13 cellular contexts compared by ENCODE assay signal in the genomic region with DNA sequence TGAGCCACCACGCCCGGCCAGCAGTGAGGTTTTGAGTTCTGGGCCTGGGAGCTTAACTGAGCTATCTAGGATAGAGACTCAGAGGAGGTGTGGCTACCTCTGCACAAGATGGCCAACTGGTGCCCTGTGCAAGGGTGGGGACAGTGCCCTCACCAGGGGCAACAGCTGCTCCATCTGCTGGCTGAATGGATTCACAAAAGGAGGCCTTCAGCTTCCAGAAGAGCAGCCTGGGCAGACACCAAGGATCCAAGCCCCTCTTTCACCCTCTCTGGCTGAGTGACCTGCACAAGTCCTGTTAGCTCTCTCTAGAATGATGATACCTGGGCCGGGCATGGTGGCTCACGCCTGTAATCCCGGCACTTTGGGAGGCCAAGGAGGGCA. TPM values are rescaled to one million over a fixed set of nuclear protein-coding genes. Genes with fewer than 3 reads are reported as not detected.
DNase-seq lines count a peak whose midpoint lies in the region; ATAC-seq, FAIRE-seq and TF ChIP-seq lines count a peak whose summit lies in the region.
"Had no signal": no experiment of that assay in that cellular context is flagged by ENCODE, and none has a peak within 500 bp of the region (broad histone marks: within the 10 kb centered on the region; RNA-seq: fewer than 3 reads in every experiment).

No MANE protein-coding gene starts in this region.

- no peak overlapping the region for H3K4me3 Mint-ChIP-seq in naive thymus-derived CD4-positive, alpha-beta T cell
- H3K4me3 Mint-ChIP-seq: HFFc6 had no signal

- H3K9me3 Mint-ChIP-seq in naive thymus-derived CD4-positive, alpha-beta T cell = peaks cover 0 to 1% (median 0%) of the 10 kb centered on the region in 11 donors
- H3K9me3 Mint-ChIP-seq: HFFc6 had no signal

- peak; percentile 46 for TF ChIP-seq CTCF in Loucy (conservative IDR thresholded peaks at IDR 0.05; ENCODE audit: low read length)
- TF ChIP-seq CTCF in GM12878 (IDR thresholded peaks at IDR 0.05 in 2 of 3, conservative IDR thresholded peaks at IDR 0.05 in 1 of 3; ENCODE audit: control insufficient read depth in 2 of 3, extremely low read depth in 1 of 3, insufficient read depth in 1 of 3, low read depth in 3 of 3, low read length in 3 of 3) = no peak

- peaks cover 19% of the 10 kb centered on the region for H3K4me1 ChIP-seq in Loucy (ENCODE audit: insufficient read depth, low read length, poor library complexity, severe bottlenecking)
- no peaks in the 10 kb centered on the region; the same call in 1 of the 2 replicates for H3K4me1 ChIP-seq in GM12878 (ENCODE audit: control insufficient read depth, insufficient read depth, low read length)
- H3K4me1 ChIP-seq in naive thymus-derived CD4-positive, alpha-beta T cell (ENCODE audit: control insufficient read depth in 2 of 2, insufficient read depth in 2 of 2, low read length in 2 of 2) = no peaks in the 10 kb centered on the region
- H3K4me1 ChIP-seq: thyroid gland had no signal

- TF ChIP-seq POLR2A in GM12878 (IDR thresholded peaks at IDR 0.05; ENCODE audit: low read depth, low read length) = no peak

- no peaks in the 10 kb centered on the region for H3K9me2 ChIP-seq in Loucy (replicated peaks; ENCODE audit: low read depth, low read length)

- no peak for TF ChIP-seq RAD21 in GM12878 (IDR thresholded peaks at IDR 0.05; ENCODE audit: insufficient read depth, low read depth, low read length)

- in situ Hi-C loops in GM12878 (cut with MboI) = no loop called here

- H3K9ac ChIP-seq in Loucy (ENCODE audit: low read depth, low read length, poor library complexity, severe bottlenecking) = peak overlapping the region; percentile 28
- H3K9ac ChIP-seq in GM12878 (ENCODE audit: control insufficient read depth, insufficient read depth, low read length) = no peak overlapping the region

- SMC1A ChIA-PET in GM12878 (lab: Charles Lee; ENCODE audit: uncharacterized antibody, unreplicated experiment) = no interaction called here

- H4K20me1 ChIP-seq in Loucy (ENCODE audit: insufficient read depth, low read length, poor library complexity, severe bottlenecking) = no peaks in the 10 kb centered on the region
- no peaks in the 10 kb centered on the region for H4K20me1 ChIP-seq in GM12878 (ENCODE audit: control insufficient read depth, insufficient read depth)

- peak overlapping the region; percentile 65 for H3K4me2 ChIP-seq in Loucy (ENCODE audit: low read depth, low read length, poor library complexity, severe bottlenecking)
- no peak overlapping the region for H3K4me2 ChIP-seq in GM12878 (ENCODE audit: control insufficient read depth, insufficient read depth)

- H3K36me3 Mint-ChIP-seq in naive thymus-derived CD4-positive, alpha-beta T cell = peaks cover 7 to 40% (median 20%) of the 10 kb centered on the region in 5 donors

- no peak for FAIRE-seq in GM12878 (lab: Jason Lieb, UNC)

- POLR2A ChIA-PET in GM12878 (lab: Charles Lee) = interaction anchor here (0.6 kb wide), 1 partner anchor 1309 kb away, joined by 7 read pairs; no protein-coding TSS in a partner anchor
- POLR2A ChIA-PET in naive thymus-derived CD4-positive, alpha-beta T cell (lab: Charles Lee) = no interaction called here

- H3K9me3 ChIP-seq in Loucy (ENCODE audit: insufficient read depth, low read depth, low read length) (no peaks in the 10 kb centered on the region), GM12878 (replicated peaks; ENCODE audit: control insufficient read depth, insufficient read depth, low read length) (no peaks in the 10 kb centered on the region)
- no peaks in the 10 kb centered on the region for H3K9me3 ChIP-seq in naive thymus-derived CD4-positive, alpha-beta T cell (ENCODE audit: control insufficient read depth in 2 of 3, low read length in 3 of 3)
- H3K9me3 ChIP-seq: thyroid gland had no signal

- H3K27me3 ChIP-seq in Loucy (ENCODE audit: insufficient read depth, low read length, poor library complexity, severe bottlenecking) (no peaks in the 10 kb centered on the region), GM12878 (replicated peaks in 1 of 2; ENCODE audit: control insufficient read depth in 2 of 2, insufficient read depth in 2 of 2, low read length in 1 of 2) (no peaks in the 10 kb centered on the region)
- no peaks in the 10 kb centered on the region for H3K27me3 ChIP-seq in naive thymus-derived CD4-positive, alpha-beta T cell (ENCODE audit: control insufficient read depth in 2 of 2, insufficient read depth in 2 of 2, low read length in 2 of 2)
- H3K27me3 ChIP-seq: thyroid gland had no signal

- CTCF ChIA-PET in GM12878 (lab: Yijun Ruan, JAX) = no interaction called here
- CTCF ChIA-PET in naive thymus-derived CD4-positive, alpha-beta T cell (lab: Charles Lee) = interaction anchor here (0.6 kb wide), 1 partner anchor 35 kb away, joined by 3 read pairs; no protein-coding TSS in a partner anchor

- no peak overlapping the region for H2AFZ ChIP-seq in Loucy (ENCODE audit: low read length)
- H2AFZ ChIP-seq in GM12878 (ENCODE audit: control insufficient read depth, low read depth, low read length) = no peak overlapping the region

- peak overlapping the region; percentile 37 for H3K4me3 ChIP-seq in Loucy (ENCODE audit: low read length, poor library complexity, severe bottlenecking)
- no peak overlapping the region for H3K4me3 ChIP-seq in GM12878
- H3K4me3 ChIP-seq in naive thymus-derived CD4-positive, alpha-beta T cell (ENCODE audit: low read length) = no peak overlapping the region
- H3K4me3 ChIP-seq: thyroid gland had no signal

- H3K36me3 ChIP-seq in Loucy (ENCODE audit: insufficient read depth, low read length) (peaks cover 8% of the 10 kb centered on the region; the same call in 1 of the 2 replicates), GM12878 (ENCODE audit: control insufficient read depth in 2 of 2, insufficient read depth in 2 of 2, low read length in 1 of 2) (peaks cover 0 to 1% of the 10 kb centered on the region in 2 experiments; a peak in 1 of 4 replicates)
- peaks cover 0 to 36% (median 4%) of the 10 kb centered on the region in 3 experiments for H3K36me3 ChIP-seq in naive thymus-derived CD4-positive, alpha-beta T cell (ENCODE audit: control insufficient read depth in 2 of 3, insufficient read depth in 3 of 3, low read length in 3 of 3)
- H3K36me3 ChIP-seq: thyroid gland had no signal

- intact Hi-C loops in GM12878 (cut with micrococcal nuclease; ENCODE audit: unreplicated experiment) = no loop called here
- intact Hi-C loops in naive thymus-derived CD4-positive, alpha-beta T cell (cut with micrococcal nuclease) = no loop called here

- H3K79me2 ChIP-seq in Loucy (ENCODE audit: insufficient read depth, low read length) (no peaks in the 10 kb centered on the region), GM12878 (ENCODE audit: control insufficient read depth, insufficient read depth, low read length) (no peaks in the 10 kb centered on the region)

- 0 out of 3 replicates have a peak, but pooled peaks have one; percentile 20 for ATAC-seq in GM12878
- ATAC-seq in naive thymus-derived CD4-positive, alpha-beta T cell = peak; percentile 33

- TF ChIP-seq EP300 in GM12878 (IDR thresholded peaks at IDR 0.05; ENCODE audit: borderline replicate concordance in 1 of 2, control insufficient read depth in 1 of 2, low read depth in 2 of 2, low read length in 2 of 2) = no peak

- peaks cover 17 to 20% (median 18%) of the 10 kb centered on the region in 7 donors for H3K4me1 Mint-ChIP-seq in naive thymus-derived CD4-positive, alpha-beta T cell

- H3K27ac Mint-ChIP-seq in naive thymus-derived CD4-positive, alpha-beta T cell = no peak overlapping the region
- H3K27ac Mint-ChIP-seq: HFFc6 had no signal

- WGBS in GM12878 (ENCODE audit: insufficient coverage, insufficient replicate concordance, low lambda C conversion rate, missing lambda C conversion rate) = 99% methylated on average over 5 of the region's 5 CpGs

- no peaks in the 10 kb centered on the region for H3K27me3 Mint-ChIP-seq in naive thymus-derived CD4-positive, alpha-beta T cell

- no peak overlapping the region for H3K27ac ChIP-seq in GM12878 (ENCODE audit: control insufficient read depth, insufficient read depth)
- no peak overlapping the region for H3K27ac ChIP-seq in naive thymus-derived CD4-positive, alpha-beta T cell (ENCODE audit: low read depth, low read length)
- H3K27ac ChIP-seq: thyroid gland had no signal

- no peaks in the 10 kb centered on the region for H3F3A ChIP-seq in Loucy (ENCODE audit: low read depth)

- RAD21 ChIA-PET in GM12878 (lab: Charles Lee; ENCODE audit: unreplicated experiment) = no interaction called here

- BruUV-seq in GM12878 (replicated peaks; lab: Mats Ljungman, UMichigan) = no TSS peak

- DNase-seq in NCI-H526 (lab: John Stamatoyannopoulos, UW) = peak; percentile 12 to 37
- no peak for DNase-seq in NCI-H526 treated with DMSO at 0.1 percent for 48 hours (lab: John Stamatoyannopoulos, UW)
- no peak for DNase-seq in GM12878 (ENCODE audit: low read depth, low spot score)
- DNase-seq in naive thymus-derived CD4-positive, alpha-beta T cell = no peak
- no peak for DNase-seq in NCI-H446 treated with DMSO at 0.1 percent for 48 hours (lab: John Stamatoyannopoulos, UW)
- DNase-seq in NCI-H187 treated with DMSO at 0.1 percent for 48 hours (lab: John Stamatoyannopoulos, UW) = no peak
- no peak for DNase-seq in medulla oblongata (ENCODE audit: extremely low spot score)
- DNase-seq: activated T-cell treated with anti-CD3 and anti-CD28 coated beads for 4 hours, HFFc6, hippocampal formation, NCI-H345, thyroid gland had no signal

RNA-seq across cellular contexts. Expression of a gene that starts 33.5 kb away (rescaled TPM):
- 0.37 TPM in 1 of 2 replicates, not detected in the other for total RNA-seq in GM12878 (2013; cell fraction: nucleolus; rRNA removed)
- 0.11 TPM in 1 of 2 replicates, not detected in the other for total RNA-seq in GM12878 (2014; rRNA removed)
- not detected in 2 replicates for total RNA-seq in GM12878 (2014; rRNA removed; fragmentation: Illumina TruSeq; extraction: Trizol)
- total RNA-seq in GM12878 (2021) = 0.08 and 0.38 TPM in 2 replicates
- polyA plus RNA-seq in GM12878 (2011; ENCODE audit: low read depth) = 0.12 TPM
- 0.04 and 0.08 TPM in 2 replicates for polyA plus RNA-seq in GM12878 (2011; rRNA removed)
- 0.04 and 0.12 TPM in 2 replicates for polyA plus RNA-seq in GM12878 (2011; cell fraction: cytosol; rRNA removed)
- polyA plus RNA-seq in GM12878 (2011; cell fraction: nucleus; rRNA removed) = 1.0 and 1.1 TPM in 2 replicates
- 0.51 and 0.70 TPM in 2 replicates for polyA plus RNA-seq in GM12878 (2012)
- polyA plus RNA-seq in GM12878 (2014; fragmentation: Illumina TruSeq; extraction: Trizol) = not detected in 2 replicates
- not detected for polyA plus RNA-seq in GM12878 (2014; fragmentation: Nextera tagmentation; extraction: Ambion mirVana)
- 0.17 and 0.48 TPM in 2 replicates for polyA plus RNA-seq in GM12878 (2014; rRNA removed)
- polyA plus RNA-seq in GM12878 (2016; fragmentation: Nextera tagmentation; extraction: Ambion mirVana) = under 1 TPM in 1 of 2 experiments, not detected in 1; 0.11 TPM
- polyA minus RNA-seq in GM12878 (2011; rRNA and poly(A)+ RNA removed) = not detected in 2 replicates
- not detected in 2 replicates for polyA minus RNA-seq in GM12878 (2011; cell fraction: cytosol; rRNA and poly(A)+ RNA removed)
- not detected in 2 replicates for polyA minus RNA-seq in GM12878 (2011; cell fraction: nucleus; rRNA and poly(A)+ RNA removed)
- 1 to 10 TPM in 3 of 5 experiments, under 1 TPM in 2; 0.46 to 3.9 (median 1.9) TPM for total RNA-seq in naive thymus-derived CD4-positive, alpha-beta T cell
- not detected for polyA plus RNA-seq in naive thymus-derived CD4-positive, alpha-beta T cell

RNA-seq across cellular contexts. Expression of a gene that starts 37.6 kb away (rescaled TPM):
- total RNA-seq in GM12878 (2013; cell fraction: nucleolus; rRNA removed) = 187 and 240 TPM in 2 replicates
- total RNA-seq in GM12878 (2014; rRNA removed) (17.3 and 20.3 TPM in 2 replicates), GM12878 (2014; rRNA removed; fragmentation: Illumina TruSeq; extraction: Trizol) (11.7 and 13.5 TPM in 2 replicates), GM12878 (2021) (16.7 and 23.2 TPM in 2 replicates)
- 14.0 TPM for polyA plus RNA-seq in GM12878 (2011; ENCODE audit: low read depth)
- polyA plus RNA-seq in GM12878 (2011; rRNA removed) (25.3 and 42.2 TPM in 2 replicates), GM12878 (2014; fragmentation: Illumina TruSeq; extraction: Trizol) (14.2 and 18.9 TPM in 2 replicates), GM12878 (2014; fragmentation: Nextera tagmentation; extraction: Ambion mirVana) (under 1 TPM; 0.15 to 0.27 TPM), GM12878 (2014; rRNA removed) (28.1 and 30.7 TPM in 2 replicates), GM12878 (2016; fragmentation: Nextera tagmentation; extraction: Ambion mirVana) (10 to 100 TPM; 10.0 to 12.6 TPM)
- 37.1 and 42.6 TPM in 2 replicates for polyA plus RNA-seq in GM12878 (2011; cell fraction: cytosol; rRNA removed)
- polyA plus RNA-seq in GM12878 (2011; cell fraction: nucleus; rRNA removed) = 377 and 471 TPM in 2 replicates
- polyA plus RNA-seq in GM12878 (2012) = 37.9 and 41.3 TPM in 2 replicates
- polyA minus RNA-seq in GM12878 (2011; rRNA and poly(A)+ RNA removed) = 69.2 and 114 TPM in 2 replicates
- polyA minus RNA-seq in GM12878 (2011; cell fraction: cytosol; rRNA and poly(A)+ RNA removed) = 15.9 and 17.0 TPM in 2 replicates
- 122 and 142 TPM in 2 replicates for polyA minus RNA-seq in GM12878 (2011; cell fraction: nucleus; rRNA and poly(A)+ RNA removed)
- total RNA-seq in naive thymus-derived CD4-positive, alpha-beta T cell = 100 to 1,000 TPM in 3 of 5 experiments, 10 to 100 TPM in 2; 66.5 to 252 (median 105) TPM
- 1 to 10 TPM; 4.8 to 8.3 TPM for polyA plus RNA-seq in naive thymus-derived CD4-positive, alpha-beta T cell

RNA-seq across cellular contexts. Expression of a gene that starts 57.8 kb away (rescaled TPM):
- 6.2 and 10.1 TPM in 2 replicates for total RNA-seq in GM12878 (2013; cell fraction: nucleolus; rRNA removed)
- 1.0 and 1.1 TPM in 2 replicates for total RNA-seq in GM12878 (2014; rRNA removed)
- 0.54 and 0.88 TPM in 2 replicates for total RNA-seq in GM12878 (2014; rRNA removed; fragmentation: Illumina TruSeq; extraction: Trizol)
- 0.87 and 1.4 TPM in 2 replicates for total RNA-seq in GM12878 (2021)
- 0.91 TPM for polyA plus RNA-seq in GM12878 (2011; ENCODE audit: low read depth)
- 1.9 and 2.3 TPM in 2 replicates for polyA plus RNA-seq in GM12878 (2011; rRNA removed)
- 2.7 and 3.2 TPM in 2 replicates for polyA plus RNA-seq in GM12878 (2011; cell fraction: cytosol; rRNA removed)
- 1.8 TPM in 2 replicates for polyA plus RNA-seq in GM12878 (2011; cell fraction: nucleus; rRNA removed)
- polyA plus RNA-seq in GM12878 (2012) = 2.4 and 4.9 TPM in 2 replicates
- polyA plus RNA-seq in GM12878 (2014; fragmentation: Illumina TruSeq; extraction: Trizol) = 0.57 and 0.81 TPM in 2 replicates
- polyA plus RNA-seq in GM12878 (2014; fragmentation: Nextera tagmentation; extraction: Ambion mirVana) = under 1 TPM in 1 of 2 experiments, not detected in 1; 0.22 TPM
- 1.0 and 1.3 TPM in 2 replicates for polyA plus RNA-seq in GM12878 (2014; rRNA removed)
- polyA plus RNA-seq in GM12878 (2016; fragmentation: Nextera tagmentation; extraction: Ambion mirVana) = under 1 TPM; 0.32 to 0.78 TPM
- 0.80 and 1.8 TPM in 2 replicates for polyA minus RNA-seq in GM12878 (2011; rRNA and poly(A)+ RNA removed)
- 0.62 and 2.9 TPM in 2 replicates for polyA minus RNA-seq in GM12878 (2011; cell fraction: cytosol; rRNA and poly(A)+ RNA removed)
- polyA minus RNA-seq in GM12878 (2011; cell fraction: nucleus; rRNA and poly(A)+ RNA removed) = 2.2 and 2.4 TPM in 2 replicates
- 10 to 100 TPM in 2 of 5 experiments, 1 to 10 TPM in 3; 4.8 to 72.6 (median 5.5) TPM for total RNA-seq in naive thymus-derived CD4-positive, alpha-beta T cell
- polyA plus RNA-seq in naive thymus-derived CD4-positive, alpha-beta T cell = 1 to 10 TPM; 1.6 to 2.3 TPM

Comparison
In these comparisons a context has a peak if more than half of its experiments do, and no peak if none do; other contexts are left out.
1. DNase-seq: peak in NCI-H526 (2 of 2); none in NCI-H526 treated with DMSO at 0.1 percent for 48 hours (single experiment), GM12878 (single experiment), naive thymus-derived CD4-positive, alpha-beta T cell (0 of 9), NCI-H446 treated with DMSO at 0.1 percent for 48 hours (single experiment), NCI-H187 treated with DMSO at 0.1 percent for 48 hours (single experiment) and medulla oblongata (single experiment).